In genomic region chr7:12475362-12476063, GRCh38 we compare ENCODE assay signal across 13 cellular contexts.
DNase-seq lines count a peak whose midpoint lies in the region; ATAC-seq and TF ChIP-seq lines count a peak whose summit lies in the region.
"Had no signal": no experiment of that assay in that cellular context is flagged by ENCODE, and none has a peak within 500 bp of the region (broad histone marks: within the 10 kb centered on the region; RNA-seq: fewer than 3 reads in every experiment).

No MANE protein-coding gene starts in this region.

- no peaks in the 10 kb centered on the region for H3K27me3 ChIP-seq in brain microvascular endothelial cell (replicated peaks)
- no peaks in the 10 kb centered on the region for H3K27me3 ChIP-seq in CD4-positive, alpha-beta T cell (ENCODE audit: control insufficient read depth, insufficient read depth, low read length)

- H3K4me1 Mint-ChIP-seq in mesothelial cell of epicardium = peaks cover 23% of the 10 kb centered on the region
- H3K4me1 Mint-ChIP-seq in CD4-positive, alpha-beta T cell (ENCODE audit: low read depth) = no peaks in the 10 kb centered on the region
- H3K4me1 Mint-ChIP-seq: CD8-positive, alpha-beta memory T cell had no signal

- no peaks in the 10 kb centered on the region for H3K9me3 ChIP-seq in CD4-positive, alpha-beta T cell (ENCODE audit: control insufficient read depth, low read length)

- TF ChIP-seq CTCF in brain microvascular endothelial cell (IDR thresholded peaks at IDR 0.05; ENCODE audit: low read depth, low read length, missing control alignments) (no peak), mesothelial cell of epicardium (IDR thresholded peaks at IDR 0.05; ENCODE audit: unreplicated experiment) (no peak)
- no peak for TF ChIP-seq CTCF in CD4-positive, alpha-beta T cell (IDR thresholded peaks at IDR 0.05)

- no peaks in the 10 kb centered on the region for H3K36me3 Mint-ChIP-seq in mesothelial cell of epicardium
- no peaks in the 10 kb centered on the region for H3K36me3 Mint-ChIP-seq in CD4-positive, alpha-beta T cell (ENCODE audit: low read depth)
- H3K36me3 Mint-ChIP-seq: CD8-positive, alpha-beta memory T cell had no signal

- intact Hi-C loops in CD4-positive, alpha-beta T cell (cut with DNase I, micrococcal nuclease) = no loop called here

- in situ Hi-C loops in brain microvascular endothelial cell (cut with HindIII; ENCODE audit: low pct_ligation_motif_present, low sequenced_read_pairs) = no loop called here

- CTCF ChIA-PET in CD4-positive, alpha-beta T cell (lab: Charles Lee) = no interaction called here

- peak overlapping the region; percentile 22 for H3K4me3 Mint-ChIP-seq in mesothelial cell of epicardium
- no peak overlapping the region for H3K4me3 Mint-ChIP-seq in CD4-positive, alpha-beta T cell
- H3K4me3 Mint-ChIP-seq: CD8-positive, alpha-beta memory T cell; neural crest cell; stimulated activated naive CD8-positive, alpha-beta T cell treated with anti-CD3 and anti-CD28 coated beads, Interleukin-15, amount 100 ng/mL, for 72 hours had no signal

- H3K9me3 Mint-ChIP-seq in mesothelial cell of epicardium = peaks cover 10% of the 10 kb centered on the region
- no peaks in the 10 kb centered on the region for H3K9me3 Mint-ChIP-seq in CD4-positive, alpha-beta T cell
- H3K9me3 Mint-ChIP-seq: CD8-positive, alpha-beta memory T cell; neural crest cell; stimulated activated naive CD8-positive, alpha-beta T cell treated with anti-CD3 and anti-CD28 coated beads, Interleukin-15, amount 100 ng/mL, for 72 hours had no signal

- peak; percentile 7 for DNase-seq in Daoy (ENCODE audit: low read depth)
- peak; percentile 57 for DNase-seq in NCI-H146 (lab: John Stamatoyannopoulos, UW)
- DNase-seq in brain microvascular endothelial cell = peak; percentile 95
- DNase-seq in mesothelial cell of epicardium (ENCODE audit: low spot score in 2 of 2, unreplicated experiment in 2 of 2) = no peak
- no peak for DNase-seq in T-helper 1 cell
- DNase-seq in activated T-cell treated with anti-CD3 and anti-CD28 coated beads, Interleukin-2, amount 50 U/mL, for 48 hours = no peak
- DNase-seq in CD4-positive, alpha-beta T cell = no peak
- DNase-seq: CD8-positive, alpha-beta memory T cell; NCI-H2029; stimulated activated CD4-positive, alpha-beta T cell treated with anti-CD3 and anti-CD28 coated beads, Interleukin-2, amount 100 ng/mL, for 24 hours; stimulated activated naive CD8-positive, alpha-beta T cell treated with anti-CD3 and anti-CD28 coated beads, Interleukin-15, amount 100 ng/mL, for 72 hours had no signal

- peak overlapping the region; percentile 97 for H3K27ac Mint-ChIP-seq in mesothelial cell of epicardium
- H3K27ac Mint-ChIP-seq in CD4-positive, alpha-beta T cell = no peak overlapping the region
- H3K27ac Mint-ChIP-seq: stimulated activated naive CD8-positive, alpha-beta T cell treated with anti-CD3 and anti-CD28 coated beads, Interleukin-15, amount 100 ng/mL, for 72 hours had no signal

- no peak for ATAC-seq in HG03565 (IDR thresholded peaks at IDR 0.05; ENCODE audit: unreplicated experiment)
- no peak for ATAC-seq in CD4-positive, alpha-beta T cell (ENCODE audit: poor library complexity)
- ATAC-seq: stimulated activated naive CD8-positive, alpha-beta T cell treated with anti-CD3 and anti-CD28 coated beads, Interleukin-15, amount 100 ng/mL, for 72 hours had no signal

- POLR2A ChIA-PET in CD4-positive, alpha-beta T cell (lab: Charles Lee) = no interaction called here

- no peaks in the 10 kb centered on the region for H3K27me3 Mint-ChIP-seq in mesothelial cell of epicardium (ENCODE audit: low read depth)
- no peaks in the 10 kb centered on the region for H3K27me3 Mint-ChIP-seq in CD4-positive, alpha-beta T cell
- H3K27me3 Mint-ChIP-seq: CD8-positive, alpha-beta memory T cell had no signal

- H3K4me3 ChIP-seq in brain microvascular endothelial cell (ENCODE audit: low read depth, low read length) = no peak overlapping the region

- no peaks in the 10 kb centered on the region for H3K36me3 ChIP-seq in brain microvascular endothelial cell (replicated peaks)

- peak overlapping the region; percentile 94 for H3K27ac ChIP-seq in brain microvascular endothelial cell
- no peak overlapping the region for H3K27ac ChIP-seq in CD4-positive, alpha-beta T cell (ENCODE audit: low read depth, low read length)

Comparison
In these comparisons a context has a peak if more than half of its experiments do, and no peak if none do; other contexts are left out.
1. DNase-seq: peak in Daoy (single experiment), NCI-H146 (single experiment) and brain microvascular endothelial cell (single experiment); none in mesothelial cell of epicardium (0 of 2), T-helper 1 cell (0 of 5), activated T-cell treated with anti-CD3 and anti-CD28 coated beads, Interleukin-2, amount 50 U/mL, for 48 hours (0 of 2) and CD4-positive, alpha-beta T cell (0 of 10).